21 cellular contexts compared by ENCODE assay signal in the genomic region with DNA sequence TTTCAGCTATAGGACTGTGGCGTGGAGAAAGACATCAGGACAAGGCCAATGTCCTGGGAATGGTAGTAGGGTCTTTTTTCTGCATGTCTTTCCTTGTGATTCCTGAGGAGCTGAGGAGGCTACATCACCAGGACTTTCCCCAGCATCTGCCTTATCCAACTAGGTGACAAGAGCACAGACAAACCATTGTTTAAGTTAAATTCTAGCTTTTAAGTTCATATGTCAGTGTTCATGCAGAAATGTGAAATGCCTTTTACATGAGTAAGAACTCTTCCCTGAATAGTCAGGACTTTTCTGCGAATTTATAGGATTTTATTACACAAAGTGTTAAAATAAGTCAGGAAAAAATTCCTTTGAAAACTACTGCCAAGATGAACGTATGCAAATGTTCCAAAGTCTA.
A peak's percentile ranks its signal among the peaks of the same experiment; 100 is the strongest.
DNase-seq lines count a peak whose midpoint lies in the region; ATAC-seq and TF ChIP-seq lines count a peak whose summit lies in the region.
"Had no signal": no experiment of that assay in that cellular context is flagged by ENCODE, and none has a peak within 500 bp of the region (broad histone marks: within the 10 kb centered on the region; RNA-seq: fewer than 3 reads in every experiment).

No MANE protein-coding gene starts in this region.

- H3K4me3 Mint-ChIP-seq in activated T-helper 17 cell treated with anti-CD3 and anti-CD28 coated beads, Interleukin-2, amount 50 U/mL, for 72 hours = no peak overlapping the region
- H3K4me3 Mint-ChIP-seq: CD14-positive monocyte; CD4-positive, alpha-beta memory T cell; CD4-positive, CD25-positive, alpha-beta regulatory T cell; CD8-positive, alpha-beta memory T cell had no signal

- intact Hi-C loops in esophagus squamous epithelium (cut with DNase I) = no loop called here

- no peak for ATAC-seq in activated T-helper 17 cell treated with anti-CD3 and anti-CD28 coated beads, Interleukin-2, amount 50 U/mL, for 72 hours (replicated peaks)

- H3K4me1 ChIP-seq in esophagus squamous epithelium = no peaks in the 10 kb centered on the region
- H3K4me1 ChIP-seq: BE2C, BLaER1, Caco-2 had no signal

- H3K9me3 ChIP-seq in esophagus squamous epithelium = no peaks in the 10 kb centered on the region
- H3K9me3 ChIP-seq: BE2C, BLaER1, Caco-2 had no signal

- H3K4me3 ChIP-seq in fibroblast of the aortic adventitia (ENCODE audit: low read depth, low read length) (no peak overlapping the region), esophagus squamous epithelium (no peak overlapping the region)
- H3K4me3 ChIP-seq: BLaER1 had no signal

- no peaks in the 10 kb centered on the region for H3K27me3 ChIP-seq in esophagus squamous epithelium
- H3K27me3 ChIP-seq: BE2C, BLaER1 had no signal

- TF ChIP-seq POLR2A in esophagus squamous epithelium (IDR thresholded peaks at IDR 0.05) = no peak

- no peaks in the 10 kb centered on the region for H3K9me3 Mint-ChIP-seq in activated T-helper 17 cell treated with anti-CD3 and anti-CD28 coated beads, Interleukin-2, amount 50 U/mL, for 72 hours
- H3K9me3 Mint-ChIP-seq: CD14-positive monocyte had no signal

- H3K36me3 Mint-ChIP-seq in activated T-helper 17 cell treated with anti-CD3 and anti-CD28 coated beads, Interleukin-2, amount 50 U/mL, for 72 hours (ENCODE audit: low read depth) = no peaks in the 10 kb centered on the region
- H3K36me3 Mint-ChIP-seq: CD14-positive monocyte; CD4-positive, alpha-beta memory T cell; CD4-positive, CD25-positive, alpha-beta regulatory T cell; CD8-positive, alpha-beta memory T cell had no signal

- DNase-seq in EL (peak; percentile 31), HS-5 (ENCODE audit: low read depth) (peak; percentile 9), fibroblast of the aortic adventitia (ENCODE audit: low read depth) (peak; percentile 17), kidney tubule cell (ENCODE audit: low spot score) (peak; percentile 6), NCI-H1092 (lab: John Stamatoyannopoulos, UW) (no peak), esophagus squamous epithelium (lab: John Stamatoyannopoulos, UW) (no peak), RWPE1 (ENCODE audit: low spot score) (no peak)
- DNase-seq: 8988T; ACHN; BE2C; C1 segment of cervical spinal cord; Caco-2; Calu3; CD4-positive, alpha-beta memory T cell; CD4-positive, CD25-positive, alpha-beta regulatory T cell; CD8-positive, alpha-beta memory T cell; DMS79 treated with DMSO at 0.1 percent for 48 hours; GF-D8 had no signal

- POLR2A ChIA-PET in RWPE1 (lab: Yijun Ruan, JAX; ENCODE audit: low non-redundant PET) = no interaction called here

- WGBS in esophagus squamous epithelium, 2 donors = 49 to 66% methylated on average over 3 of the region's 3 CpGs

- CTCF ChIA-PET in RWPE1 (lab: Yijun Ruan, JAX) = no interaction called here

- no peaks in the 10 kb centered on the region for H3K27me3 Mint-ChIP-seq in activated T-helper 17 cell treated with anti-CD3 and anti-CD28 coated beads, Interleukin-2, amount 50 U/mL, for 72 hours
- H3K27me3 Mint-ChIP-seq: CD4-positive, CD25-positive, alpha-beta regulatory T cell; CD8-positive, alpha-beta memory T cell had no signal

- no peaks in the 10 kb centered on the region for H3K4me1 Mint-ChIP-seq in activated T-helper 17 cell treated with anti-CD3 and anti-CD28 coated beads, Interleukin-2, amount 50 U/mL, for 72 hours
- H3K4me1 Mint-ChIP-seq: CD4-positive, alpha-beta memory T cell; CD4-positive, CD25-positive, alpha-beta regulatory T cell; CD8-positive, alpha-beta memory T cell had no signal

- TF ChIP-seq CTCF in fibroblast of the aortic adventitia (IDR thresholded peaks at IDR 0.05; ENCODE audit: insufficient read depth, low read length) (no peak), esophagus squamous epithelium (IDR thresholded peaks at IDR 0.05) (no peak), RWPE1 (conservative IDR thresholded peaks at IDR 0.05; ENCODE audit: low read depth) (no peak)

- no peak overlapping the region for H3K27ac ChIP-seq in esophagus squamous epithelium
- no peak overlapping the region for H3K27ac ChIP-seq in RWPE1
- H3K27ac ChIP-seq: BLaER1 had no signal

- no peaks in the 10 kb centered on the region for H3K36me3 ChIP-seq in esophagus squamous epithelium
- H3K36me3 ChIP-seq: BE2C, BLaER1 had no signal

- H3K27ac Mint-ChIP-seq in activated T-helper 17 cell treated with anti-CD3 and anti-CD28 coated beads, Interleukin-2, amount 50 U/mL, for 72 hours = no peak overlapping the region
- H3K27ac Mint-ChIP-seq: CD4-positive, alpha-beta memory T cell; CD4-positive, CD25-positive, alpha-beta regulatory T cell; CD8-positive, alpha-beta memory T cell had no signal

Comparison
In these comparisons a context has a peak if more than half of its experiments do, and no peak if none do; other contexts are left out.
1. DNase-seq: peak in EL (single experiment), HS-5 (single experiment), fibroblast of the aortic adventitia (single experiment) and kidney tubule cell (single experiment); none in NCI-H1092 (single experiment), esophagus squamous epithelium (single experiment) and RWPE1 (single experiment).